20 cellular contexts compared by ENCODE assay signal in the genomic region with DNA sequence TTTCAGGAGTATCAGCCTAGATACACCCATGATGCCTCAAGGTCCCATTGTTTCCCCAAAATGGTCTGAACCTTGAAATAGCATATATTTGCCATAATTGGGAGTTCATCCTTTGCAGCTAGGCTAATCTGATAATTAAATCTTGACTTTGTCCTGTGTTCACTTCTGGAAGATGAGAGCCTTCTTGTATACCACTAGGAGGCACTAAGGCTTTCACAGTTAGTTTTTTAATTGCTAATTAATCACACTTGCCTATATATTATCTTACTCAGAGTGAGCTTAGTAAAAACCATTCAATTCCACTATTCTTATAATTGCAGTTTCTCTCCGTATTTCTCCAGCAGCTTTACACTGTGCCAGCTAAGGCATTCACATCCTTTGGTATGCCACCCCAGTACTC. TPM values are rescaled to one million over a fixed set of nuclear protein-coding genes. Genes with fewer than 3 reads are reported as not detected.
DNase-seq lines count a peak whose midpoint lies in the region; ATAC-seq and TF ChIP-seq lines count a peak whose summit lies in the region.
"Had no signal": no experiment of that assay in that cellular context is flagged by ENCODE, and none has a peak within 500 bp of the region (broad histone marks: within the 10 kb centered on the region; RNA-seq: fewer than 3 reads in every experiment).

No MANE protein-coding gene starts in this region.

- CTCF ChIA-PET in activated CD8-positive, alpha-beta T cell treated with anti-CD3 and anti-CD28 coated beads, Interleukin-2, amount 10 ng/mL, durations not matched to agents 7 days and 5 days (lab: Charles Lee), result no interaction called here

- H3K79me2 ChIP-seq in H9 (ENCODE audit: insufficient read depth, low read length) (no peaks in the 10 kb centered on the region), trophoblast cell (ENCODE audit: control insufficient read depth, insufficient read depth, low read length, poor library complexity) (no peaks in the 10 kb centered on the region), Karpas-422 (ENCODE audit: low read length) (no peaks in the 10 kb centered on the region)

- H3K4me2 ChIP-seq in H9 (ENCODE audit: insufficient read depth, insufficient read length, low read length) (no peak overlapping the region), trophoblast cell (ENCODE audit: low read length) (no peak overlapping the region), Karpas-422 (ENCODE audit: low read depth, low read length, poor library complexity, severe bottlenecking) (no peak overlapping the region)

- no peak overlapping the region for H4K5ac ChIP-seq in H9 (ENCODE audit: insufficient read length, low read depth, low read length)

- no CpG with 5 or more reads among the region's 1 CpG for WGBS in H9 (ENCODE audit: extremely low coverage, insufficient read length, low lambda C conversion rate)
- no CpG with 5 or more reads among the region's 1 CpG for WGBS in trophoblast cell (ENCODE audit: extremely low coverage, insufficient coverage, insufficient read length)

- H3K4me3 ChIP-seq in trophoblast cell (ENCODE audit: low read depth, low read length), result no peak overlapping the region
- no peak overlapping the region for H3K4me3 ChIP-seq in Karpas-422 (ENCODE audit: low read length)
- H3K4me3 ChIP-seq: body of pancreas, K562, mucosa of descending colon, ovary, uterus had no signal

- H4K20me1 ChIP-seq in H9 (ENCODE audit: control insufficient read depth, insufficient read depth, insufficient read length) (no peaks in the 10 kb centered on the region), Karpas-422 (ENCODE audit: insufficient read depth, low read depth, low read length) (no peaks in the 10 kb centered on the region)

- H3K9me2 ChIP-seq in Karpas-422 (replicated peaks; ENCODE audit: insufficient read depth, low read length), result no peaks in the 10 kb centered on the region

- no peak overlapping the region for H3K9ac ChIP-seq in H9 (ENCODE audit: extremely low read depth, insufficient read length, low read length)
- H3K9ac ChIP-seq in trophoblast cell (ENCODE audit: low read length), result no peak overlapping the region
- no peak overlapping the region for H3K9ac ChIP-seq in Karpas-422 (ENCODE audit: low read length)

- no peak overlapping the region for H4K12ac ChIP-seq in trophoblast cell (ENCODE audit: low read depth, low read length)

- H3K4ac ChIP-seq in H9 (ENCODE audit: low read depth, low read length), result no peak overlapping the region
- H3K4ac ChIP-seq in trophoblast cell (ENCODE audit: low read depth, low read length), result no peak overlapping the region

- no peaks in the 10 kb centered on the region for H3K9me3 Mint-ChIP-seq in H9
- H3K9me3 Mint-ChIP-seq in endothelial cell (ENCODE audit: unreplicated experiment), result no peaks in the 10 kb centered on the region
- no peaks in the 10 kb centered on the region for H3K9me3 Mint-ChIP-seq in activated CD8-positive, alpha-beta T cell treated with anti-CD3 and anti-CD28 coated beads, Interleukin-2, amount 10 ng/mL, durations not matched to agents 7 days and 5 days (ENCODE audit: insufficient read depth)
- H3K9me3 Mint-ChIP-seq: stimulated activated naive CD8-positive, alpha-beta T cell treated with anti-CD3 and anti-CD28 coated beads, Interleukin-15, Interleukin-2, amounts not matched to agents 100 ng/mL and 50 ng/mL, for 24 hours; T-helper 1 cell treated with Interleukin-12 subunit alpha and Interleukin-12 subunit beta and Interleukin-4 antibody, amounts not matched to agents 30 μg/mL and 1 μg/mL, for 36 hours had no signal

- H2BK120ac ChIP-seq in H9 (ENCODE audit: low read depth, low read length, poor library complexity, severe bottlenecking) (no peak overlapping the region), trophoblast cell (ENCODE audit: insufficient read depth, low read length, poor library complexity) (no peak overlapping the region)

- no peak overlapping the region for H3T11ph ChIP-seq in H9 (ENCODE audit: low read length)

- H3K36me3 Mint-ChIP-seq in H9 (ENCODE audit: insufficient read depth in 1 of 3, low read depth in 3 of 3) (no peaks in the 10 kb centered on the region), endothelial cell (ENCODE audit: low read depth, unreplicated experiment) (no peaks in the 10 kb centered on the region)
- H3K36me3 Mint-ChIP-seq in activated CD8-positive, alpha-beta T cell treated with anti-CD3 and anti-CD28 coated beads, Interleukin-2, amount 10 ng/mL, durations not matched to agents 7 days and 5 days (ENCODE audit: low read depth), result no peaks in the 10 kb centered on the region
- H3K36me3 Mint-ChIP-seq: CD14-positive monocyte had no signal

- no peak overlapping the region for H4K8ac ChIP-seq in H9 (replicated peaks; ENCODE audit: insufficient read length, low read depth, low read length)
- no peak overlapping the region for H4K8ac ChIP-seq in trophoblast cell (ENCODE audit: low read depth, low read length)

- H3K23ac ChIP-seq in H9 (ENCODE audit: insufficient read length, low read depth, low read length), result no peak overlapping the region
- H3K23ac ChIP-seq in trophoblast cell (ENCODE audit: low read length), result no peak overlapping the region

- no peaks in the 10 kb centered on the region for H3K79me1 ChIP-seq in H9 (ENCODE audit: insufficient read depth, low read depth, low read length, poor library complexity, severe bottlenecking)
- H3K79me1 ChIP-seq in trophoblast cell (ENCODE audit: low read length), result peaks cover 8% of the 10 kb centered on the region

- no peak overlapping the region for H2BK20ac ChIP-seq in H9 (ENCODE audit: low read depth, low read length, poor library complexity, severe bottlenecking)

- ATAC-seq in activated CD8-positive, alpha-beta T cell treated with anti-CD3 and anti-CD28 coated beads, Interleukin-2, amount 10 ng/mL, durations not matched to agents 7 days and 5 days, result no peak
- ATAC-seq: activated CD4-positive, CD25-positive, alpha-beta regulatory T cell treated with anti-CD3 and anti-CD28 coated beads, Interleukin-2, amount 50 U/mL, for 24 hours; body of pancreas; K562; mucosa of descending colon had no signal

- H2BK5ac ChIP-seq in H9 (ENCODE audit: insufficient read length, low read length), result no peak overlapping the region
- no peak overlapping the region for H2BK5ac ChIP-seq in trophoblast cell (ENCODE audit: low read depth, low read length, poor library complexity)

- H3K27me3 ChIP-seq in H9 (ENCODE audit: insufficient read depth, low read length) (no peaks in the 10 kb centered on the region), trophoblast cell (ENCODE audit: insufficient read depth, low read length) (no peaks in the 10 kb centered on the region), Karpas-422 (ENCODE audit: low read length) (no peaks in the 10 kb centered on the region)
- H3K27me3 ChIP-seq: body of pancreas, ovary, uterus had no signal

- H3K27me3 Mint-ChIP-seq in H9 (ENCODE audit: low read depth) (no peaks in the 10 kb centered on the region), endothelial cell (ENCODE audit: unreplicated experiment) (no peaks in the 10 kb centered on the region)
- H3K27me3 Mint-ChIP-seq in activated CD8-positive, alpha-beta T cell treated with anti-CD3 and anti-CD28 coated beads, Interleukin-2, amount 10 ng/mL, durations not matched to agents 7 days and 5 days (ENCODE audit: low read depth), result no peaks in the 10 kb centered on the region
- H3K27me3 Mint-ChIP-seq: stimulated activated naive CD8-positive, alpha-beta T cell treated with anti-CD3 and anti-CD28 coated beads, Interleukin-15, Interleukin-2, amounts not matched to agents 100 ng/mL and 50 ng/mL, for 24 hours had no signal

- H3K23me2 ChIP-seq in H9 (ENCODE audit: insufficient read length, low read depth, low read length, poor library complexity, severe bottlenecking), result no peaks in the 10 kb centered on the region

- H3K14ac ChIP-seq in H9 (ENCODE audit: insufficient read depth, low read length) (no peak overlapping the region), trophoblast cell (ENCODE audit: low read length) (no peak overlapping the region)

- POLR2A ChIA-PET in activated CD8-positive, alpha-beta T cell treated with anti-CD3 and anti-CD28 coated beads, Interleukin-2, amount 10 ng/mL, durations not matched to agents 7 days and 5 days (lab: Charles Lee), result no interaction called here

- H4K91ac ChIP-seq in H9 (ENCODE audit: insufficient read length, low read depth, low read length) (no peak overlapping the region), trophoblast cell (ENCODE audit: low read depth, low read length) (no peak overlapping the region)

- peaks cover 10 to 15% of the 10 kb centered on the region in 2 experiments for H3K4me1 Mint-ChIP-seq in H9
- peaks cover 8% of the 10 kb centered on the region for H3K4me1 Mint-ChIP-seq in endothelial cell (ENCODE audit: unreplicated experiment)
- no peaks in the 10 kb centered on the region for H3K4me1 Mint-ChIP-seq in activated CD8-positive, alpha-beta T cell treated with anti-CD3 and anti-CD28 coated beads, Interleukin-2, amount 10 ng/mL, durations not matched to agents 7 days and 5 days (ENCODE audit: low read depth)
- H3K4me1 Mint-ChIP-seq: CD14-positive monocyte had no signal

- H2AFZ ChIP-seq in H9 (ENCODE audit: low read length) (no peak overlapping the region), trophoblast cell (ENCODE audit: insufficient read depth, low read length, poor library complexity) (no peak overlapping the region), Karpas-422 (ENCODE audit: low read length) (no peak overlapping the region)

- no peaks in the 10 kb centered on the region for H3K36me3 ChIP-seq in trophoblast cell (ENCODE audit: control insufficient read depth in 1 of 2, insufficient read depth in 2 of 2, low read length in 2 of 2)
- H3K36me3 ChIP-seq in Karpas-422 (ENCODE audit: insufficient read depth, low read length), result no peaks in the 10 kb centered on the region
- H3K36me3 ChIP-seq: ovary, uterus had no signal

- H3K4me3 Mint-ChIP-seq in H9, result no peak overlapping the region
- no peak overlapping the region for H3K4me3 Mint-ChIP-seq in endothelial cell (ENCODE audit: unreplicated experiment)
- H3K4me3 Mint-ChIP-seq in activated CD8-positive, alpha-beta T cell treated with anti-CD3 and anti-CD28 coated beads, Interleukin-2, amount 10 ng/mL, durations not matched to agents 7 days and 5 days, result no peak overlapping the region
- H3K4me3 Mint-ChIP-seq: CD14-positive monocyte; stimulated activated naive CD8-positive, alpha-beta T cell treated with anti-CD3 and anti-CD28 coated beads, Interleukin-15, Interleukin-2, amounts not matched to agents 100 ng/mL and 50 ng/mL, for 24 hours; T-helper 1 cell treated with Interleukin-12 subunit alpha and Interleukin-12 subunit beta and Interleukin-4 antibody, amounts not matched to agents 30 μg/mL and 1 μg/mL, for 36 hours had no signal

- H2AK5ac ChIP-seq in H9 (ENCODE audit: insufficient read length, low read length), result no peak overlapping the region
- H2AK5ac ChIP-seq in trophoblast cell (ENCODE audit: low read length), result no peak overlapping the region

- H2BK15ac ChIP-seq in H9 (ENCODE audit: low read depth, low read length), result no peak overlapping the region

- H3K18ac ChIP-seq in H9 (ENCODE audit: insufficient read length, low read depth, low read length) (no peak overlapping the region), trophoblast cell (ENCODE audit: low read length) (no peak overlapping the region)

- H3K4me1 ChIP-seq in H9 (ENCODE audit: insufficient read depth, low read length) (no peaks in the 10 kb centered on the region; the same call in 1 of the 2 replicates), trophoblast cell (ENCODE audit: control insufficient read depth in 1 of 2, insufficient read depth in 2 of 2, low read length in 2 of 2) (peaks cover 0 to 6% of the 10 kb centered on the region in 2 experiments), Karpas-422 (ENCODE audit: low read length) (no peaks in the 10 kb centered on the region)
- H3K4me1 ChIP-seq: body of pancreas, uterus had no signal

- DNase-seq in H9, result no peak
- peak; percentile 29 for DNase-seq in NCI-H69 (lab: John Stamatoyannopoulos, UW)
- DNase-seq in endothelial cell (ENCODE audit: low spot score), result no peak
- DNase-seq in trophoblast cell, result no peak
- DNase-seq in activated CD8-positive, alpha-beta T cell treated with anti-CD3 and anti-CD28 coated beads, Interleukin-2, amount 10 ng/mL, durations not matched to agents 7 days and 5 days, result no peak
- no peak for DNase-seq in Karpas-422
- DNase-seq in NCI-H1048 (lab: John Stamatoyannopoulos, UW), result no peak
- DNase-seq: activated naive CD4-positive, alpha-beta T cell treated with Interleukin-2 at 50 U/mL for 16 hours; body of pancreas; mucosa of descending colon; NCI-H1694 treated with DMSO at 0.1 percent for 48 hours; NCI-H524 treated with DMSO at 0.1 percent for 48 hours; ovary; uterus had no signal

- H3K9me3 ChIP-seq in H9 (ENCODE audit: control insufficient read depth, low read depth, low read length) (no peaks in the 10 kb centered on the region), trophoblast cell (ENCODE audit: insufficient read depth, low read depth, low read length) (no peaks in the 10 kb centered on the region), Karpas-422 (ENCODE audit: low read length) (peaks cover 24% of the 10 kb centered on the region)
- H3K9me3 ChIP-seq: body of pancreas, mucosa of descending colon, ovary, uterus had no signal

- H3K56ac ChIP-seq in H9 (ENCODE audit: insufficient read length, low read depth, low read length), result no peak overlapping the region

- H3K27ac ChIP-seq in H9 (ENCODE audit: insufficient read length, low read depth, low read length) (no peak overlapping the region), trophoblast cell (ENCODE audit: low read depth, low read length) (no peak overlapping the region), Karpas-422 (ENCODE audit: low read length) (no peak overlapping the region)
- H3K27ac ChIP-seq: body of pancreas, ovary, RWPE1, uterus had no signal

- TF ChIP-seq CTCF in H9 (conservative IDR thresholded peaks at IDR 0.05) (peak; percentile 61), endothelial cell (IDR thresholded peaks at IDR 0.05; ENCODE audit: unreplicated experiment) (peak; percentile 31)

- H2BK12ac ChIP-seq in H9 (ENCODE audit: insufficient read length, low read depth, low read length), result no peak overlapping the region
- H2BK12ac ChIP-seq in trophoblast cell (ENCODE audit: low read length), result peak overlapping the region; percentile 52

- H3K27ac Mint-ChIP-seq in H9 (no peak overlapping the region), endothelial cell (ENCODE audit: unreplicated experiment) (no peak overlapping the region)
- H3K27ac Mint-ChIP-seq in activated CD8-positive, alpha-beta T cell treated with anti-CD3 and anti-CD28 coated beads, Interleukin-2, amount 10 ng/mL, durations not matched to agents 7 days and 5 days, result no peak overlapping the region
- H3K27ac Mint-ChIP-seq: CD14-positive monocyte; stimulated activated naive CD8-positive, alpha-beta T cell treated with anti-CD3 and anti-CD28 coated beads, Interleukin-15, Interleukin-2, amounts not matched to agents 100 ng/mL and 50 ng/mL, for 24 hours; T-helper 1 cell treated with Interleukin-12 subunit alpha and Interleukin-12 subunit beta and Interleukin-4 antibody, amounts not matched to agents 30 μg/mL and 1 μg/mL, for 36 hours had no signal

RNA-seq across cellular contexts. Expression of a gene that starts 48.7 kb away (rescaled TPM):
- total RNA-seq in H9 (2021) (14.3 and 14.7 TPM in 2 replicates), endothelial cell (ENCODE audit: unreplicated experiment) (6.3 TPM)
- 0.72 and 0.79 TPM in 2 replicates for polyA plus RNA-seq in trophoblast cell (2013)
- total RNA-seq in activated CD8-positive, alpha-beta T cell treated with anti-CD3 and anti-CD28 coated beads, Interleukin-2, amount 10 ng/mL, durations not matched to agents 7 days and 5 days, result under 1 TPM in 1 of 2 experiments, not detected in 1; 0.05 TPM
- total RNA-seq in Karpas-422 (2014; rRNA removed; shearing (Covaris generic); ENCODE audit: low replicate concordance), result 0.40 and 0.93 TPM in 2 replicates
